In the genomic region with DNA sequence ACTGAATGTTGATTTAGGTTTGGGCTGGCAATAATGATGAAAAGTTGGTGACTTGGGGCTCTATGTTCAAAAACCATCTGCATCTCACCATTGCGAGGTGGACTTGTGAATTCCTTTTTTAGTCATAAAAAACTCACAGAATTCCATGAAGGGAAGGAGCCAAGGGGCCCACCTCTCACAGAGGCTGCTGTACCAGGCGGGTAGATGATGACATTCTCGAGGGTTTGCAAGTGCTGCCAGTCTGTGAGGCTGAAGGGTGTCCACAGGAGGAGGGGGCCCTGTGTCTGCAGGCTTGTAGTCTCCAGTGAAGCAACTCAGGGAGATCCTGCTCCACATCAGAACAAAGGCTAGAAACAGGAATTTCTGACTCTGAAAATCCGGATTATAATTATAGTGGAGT, we compare ENCODE assay signal across 20 cellular contexts.
A peak's percentile ranks its signal among the peaks of the same experiment; 100 is the strongest.
DNase-seq lines count a peak whose midpoint lies in the region; ATAC-seq and TF ChIP-seq lines count a peak whose summit lies in the region.
"Had no signal": no experiment of that assay in that cellular context is flagged by ENCODE, and none has a peak within 500 bp of the region (broad histone marks: within the 10 kb centered on the region; RNA-seq: fewer than 3 reads in every experiment).

No MANE protein-coding gene starts in this region.

- peak; percentile 46 for DNase-seq in AG10803 (ENCODE audit: low read depth)
- DNase-seq in CD8-positive, alpha-beta memory T cell = no peak
- DNase-seq in ascending aorta (ENCODE audit: low spot score in 2 of 2) = no peak
- no peak for DNase-seq in osteoblast (ENCODE audit: insufficient read length, low spot score, missing footprints)
- no peak for DNase-seq in NCI-H82 treated with DMSO at 0.1 percent for 48 hours (lab: John Stamatoyannopoulos, UW; ENCODE audit: unreplicated experiment)
- DNase-seq in activated T-helper 1 cell treated with anti-CD3 and anti-CD28 coated beads, Interleukin-12 subunit alpha, Interleukin-12 subunit beta, Interleukin-2, Interleukin-4 antibody, amounts not matched to agents 30 ng/mL and 10 ng/mL and 1 ng/mL, durations not matched to agents 14 hours and 24 hours and 36 hours (ENCODE audit: low spot score) = no peak
- no peak for DNase-seq in neuronal stem cell (ENCODE audit: low spot score)
- DNase-seq: activated B cell treated with CpG ODN at 0.5 μM for 24 hours; activated CD4-positive, alpha-beta T cell treated with anti-CD3 and anti-CD28 coated beads, Interleukin-2, amount 50 U/mL, for 48 hours; activated CD8-positive, alpha-beta memory T cell treated with anti-CD3 and anti-CD28 coated beads, Interleukin-2, amount 50 U/mL, for 48 hours; activated naive CD8-positive, alpha-beta T cell treated with anti-CD3 and anti-CD28 coated beads, Interleukin-2, amount 10 ng/mL, durations not matched to agents 7 days and 5 days; dorsolateral prefrontal cortex; NCI-H1105; NCI-H2029; NCI-H526; SIG-M5; spleen had no signal

- no peaks in the 10 kb centered on the region for H3K79me1 ChIP-seq in neuronal stem cell (ENCODE audit: low read depth, low read length)

- H3K18ac ChIP-seq in neuronal stem cell (ENCODE audit: low read length) = no peak overlapping the region

- no peak overlapping the region for H2AK5ac ChIP-seq in neuronal stem cell (ENCODE audit: low read depth, low read length)

- H2BK5ac ChIP-seq in neuronal stem cell (ENCODE audit: low read length) = no peak overlapping the region

- H3K4me1 ChIP-seq in CD8-positive, alpha-beta memory T cell (ENCODE audit: insufficient read depth, low read length) = peaks cover 4% of the 10 kb centered on the region
- H3K4me1 ChIP-seq in ascending aorta (peaks cover 3 to 38% of the 10 kb centered on the region in 2 donors), osteoblast (ENCODE audit: insufficient read depth, low read length) (peaks cover 43% of the 10 kb centered on the region), neuronal stem cell (ENCODE audit: control insufficient read depth in 2 of 2, insufficient read depth in 1 of 2, low read depth in 1 of 2, low read length in 2 of 2) (no peaks in the 10 kb centered on the region)

- H2BK12ac ChIP-seq in neuronal stem cell (ENCODE audit: low read length) = no peak overlapping the region

- no peak overlapping the region for H2BK120ac ChIP-seq in neuronal stem cell (ENCODE audit: low read depth, low read length)

- H3K4ac ChIP-seq in neuronal stem cell (ENCODE audit: low read length) = no peak overlapping the region

- no peak overlapping the region for H2BK15ac ChIP-seq in neuronal stem cell (ENCODE audit: low read length)

- intact Hi-C loops in ascending aorta (cut with DNase I) = no loop called here
- intact Hi-C loops in activated T-helper 1 cell treated with anti-CD3 and anti-CD28 coated beads, Interleukin-12 subunit alpha, Interleukin-12 subunit beta, Interleukin-2, Interleukin-4 antibody, amounts not matched to agents 30 ng/mL and 10 ng/mL and 1 ng/mL, durations not matched to agents 14 hours and 24 hours and 36 hours (cut with micrococcal nuclease) = no loop called here

- H3K4me1 Mint-ChIP-seq in CD8-positive, alpha-beta memory T cell = peaks cover 26 to 32% (median 30%) of the 10 kb centered on the region in 3 donors
- peaks cover 8% of the 10 kb centered on the region for H3K4me1 Mint-ChIP-seq in activated T-helper 1 cell treated with anti-CD3 and anti-CD28 coated beads, Interleukin-12 subunit alpha, Interleukin-12 subunit beta, Interleukin-2, Interleukin-4 antibody, amounts not matched to agents 30 ng/mL and 10 ng/mL and 1 ng/mL, durations not matched to agents 14 hours and 24 hours and 36 hours (ENCODE audit: low read depth)

- peaks cover 0 to 7% of the 10 kb centered on the region in 2 donors for H3K27me3 Mint-ChIP-seq in CD8-positive, alpha-beta memory T cell
- H3K27me3 Mint-ChIP-seq in activated T-helper 1 cell treated with anti-CD3 and anti-CD28 coated beads, Interleukin-12 subunit alpha, Interleukin-12 subunit beta, Interleukin-2, Interleukin-4 antibody, amounts not matched to agents 30 ng/mL and 10 ng/mL and 1 ng/mL, durations not matched to agents 14 hours and 24 hours and 36 hours (ENCODE audit: insufficient read depth) = peaks cover 19% of the 10 kb centered on the region

- H2AFZ ChIP-seq in osteoblast (ENCODE audit: low read length) (no peak overlapping the region), neuronal stem cell (ENCODE audit: low read length) (no peak overlapping the region)

- no peaks in the 10 kb centered on the region for H3K79me2 ChIP-seq in osteoblast (ENCODE audit: insufficient read depth, low read length)

- no peaks in the 10 kb centered on the region for H3K36me3 Mint-ChIP-seq in CD8-positive, alpha-beta memory T cell
- peaks cover 1% of the 10 kb centered on the region for H3K36me3 Mint-ChIP-seq in activated T-helper 1 cell treated with anti-CD3 and anti-CD28 coated beads, Interleukin-12 subunit alpha, Interleukin-12 subunit beta, Interleukin-2, Interleukin-4 antibody, amounts not matched to agents 30 ng/mL and 10 ng/mL and 1 ng/mL, durations not matched to agents 14 hours and 24 hours and 36 hours (ENCODE audit: low read depth)
- H3K36me3 Mint-ChIP-seq: activated naive CD8-positive, alpha-beta T cell treated with anti-CD3 and anti-CD28 coated beads, Interleukin-2, amount 10 ng/mL, durations not matched to agents 7 days and 5 days; natural killer cell treated with Interleukin-12 subunit alpha and Interleukin-12 subunit beta and Interleukin-15 and Interleukin-18, amount 100 ng/mL, for 72 hours had no signal

- no peaks in the 10 kb centered on the region for H3K9me3 Mint-ChIP-seq in CD8-positive, alpha-beta memory T cell
- no peaks in the 10 kb centered on the region for H3K9me3 Mint-ChIP-seq in activated T-helper 1 cell treated with anti-CD3 and anti-CD28 coated beads, Interleukin-12 subunit alpha, Interleukin-12 subunit beta, Interleukin-2, Interleukin-4 antibody, amounts not matched to agents 30 ng/mL and 10 ng/mL and 1 ng/mL, durations not matched to agents 14 hours and 24 hours and 36 hours
- H3K9me3 Mint-ChIP-seq: activated B cell treated with CpG ODN at 0.5 μM for 24 hours; activated naive CD8-positive, alpha-beta T cell treated with anti-CD3 and anti-CD28 coated beads, Interleukin-2, amount 10 ng/mL, durations not matched to agents 7 days and 5 days; natural killer cell treated with Interleukin-12 subunit alpha and Interleukin-12 subunit beta and Interleukin-15 and Interleukin-18, amount 100 ng/mL, for 72 hours had no signal

- H3K4me2 ChIP-seq in osteoblast (ENCODE audit: insufficient read depth, low read length) = peak overlapping the region; percentile 46
- no peak overlapping the region for H3K4me2 ChIP-seq in neuronal stem cell (ENCODE audit: insufficient read depth, low read length, poor library complexity, severe bottlenecking)

- TF ChIP-seq CTCF in AG10803 (conservative IDR thresholded peaks at IDR 0.05; ENCODE audit: low read length) (no peak), ascending aorta (IDR thresholded peaks at IDR 0.05) (no peak), osteoblast (IDR thresholded peaks at IDR 0.05; ENCODE audit: extremely low read depth, low read depth, low read length) (no peak)

- no peak overlapping the region for H4K91ac ChIP-seq in neuronal stem cell (ENCODE audit: low read depth, low read length, poor library complexity)

- CTCF ChIA-PET in CD8-positive, alpha-beta memory T cell (lab: Charles Lee) = no interaction called here

- ATAC-seq in GM19035 (IDR thresholded peaks at IDR 0.05; ENCODE audit: unreplicated experiment) = no peak
- ATAC-seq: K562; natural killer cell treated with Interleukin-12 subunit alpha and Interleukin-12 subunit beta and Interleukin-15 and Interleukin-18, amount 100 ng/mL, for 72 hours had no signal

- H3K23ac ChIP-seq in neuronal stem cell (ENCODE audit: low read depth, low read length, poor library complexity) = no peak overlapping the region

- H3K4me3 ChIP-seq in AG10803 (ENCODE audit: low read length) = no peak overlapping the region
- H3K4me3 ChIP-seq in CD8-positive, alpha-beta memory T cell (ENCODE audit: low read length) = no peak overlapping the region
- H3K4me3 ChIP-seq in ascending aorta = no peak overlapping the region
- H3K4me3 ChIP-seq in osteoblast (ENCODE audit: insufficient read depth, low read length) = no peak overlapping the region
- no peak overlapping the region for H3K4me3 ChIP-seq in neuronal stem cell (ENCODE audit: low read length in 2 of 2)
- H3K4me3 ChIP-seq: dorsolateral prefrontal cortex, K562, spleen had no signal

- H3K27ac ChIP-seq in CD8-positive, alpha-beta memory T cell (ENCODE audit: low read depth, low read length) = no peak overlapping the region
- H3K27ac ChIP-seq in ascending aorta (peak overlapping the region; percentile 50 to 56), osteoblast (ENCODE audit: low read depth, low read length) (peak overlapping the region; percentile 81), neuronal stem cell (replicated peaks; ENCODE audit: low read length) (no peak overlapping the region)
- H3K27ac ChIP-seq: dorsolateral prefrontal cortex had no signal

- no peak overlapping the region for H3K9ac ChIP-seq in neuronal stem cell (ENCODE audit: low read depth, low read length, poor library complexity)

- no CpG with 5 or more reads among the region's 4 CpGs for WGBS in neuronal stem cell (ENCODE audit: extremely low coverage in 2 of 2, insufficient read length in 2 of 2, insufficient replicate concordance in 1 of 2), 2 donors

- no peak overlapping the region for H4K8ac ChIP-seq in neuronal stem cell (ENCODE audit: low read depth, low read length)

- H3K4me3 Mint-ChIP-seq in CD8-positive, alpha-beta memory T cell = no peak overlapping the region
- no peak overlapping the region for H3K4me3 Mint-ChIP-seq in activated T-helper 1 cell treated with anti-CD3 and anti-CD28 coated beads, Interleukin-12 subunit alpha, Interleukin-12 subunit beta, Interleukin-2, Interleukin-4 antibody, amounts not matched to agents 30 ng/mL and 10 ng/mL and 1 ng/mL, durations not matched to agents 14 hours and 24 hours and 36 hours
- H3K4me3 Mint-ChIP-seq: activated B cell treated with CpG ODN at 0.5 μM for 24 hours; activated naive CD8-positive, alpha-beta T cell treated with anti-CD3 and anti-CD28 coated beads, Interleukin-2, amount 10 ng/mL, durations not matched to agents 7 days and 5 days; natural killer cell treated with Interleukin-12 subunit alpha and Interleukin-12 subunit beta and Interleukin-15 and Interleukin-18, amount 100 ng/mL, for 72 hours had no signal

- H3K27ac Mint-ChIP-seq in CD8-positive, alpha-beta memory T cell = peak overlapping the region in 5 of 8 donors; percentile 37 to 78 (median 73)
- no peak overlapping the region for H3K27ac Mint-ChIP-seq in activated T-helper 1 cell treated with anti-CD3 and anti-CD28 coated beads, Interleukin-12 subunit alpha, Interleukin-12 subunit beta, Interleukin-2, Interleukin-4 antibody, amounts not matched to agents 30 ng/mL and 10 ng/mL and 1 ng/mL, durations not matched to agents 14 hours and 24 hours and 36 hours
- H3K27ac Mint-ChIP-seq: activated B cell treated with CpG ODN at 0.5 μM for 24 hours; natural killer cell treated with Interleukin-12 subunit alpha and Interleukin-12 subunit beta and Interleukin-15 and Interleukin-18, amount 100 ng/mL, for 72 hours had no signal

- H3K27me3 ChIP-seq in CD8-positive, alpha-beta memory T cell (ENCODE audit: insufficient read depth, low read length, poor library complexity, severe bottlenecking) = no peaks in the 10 kb centered on the region
- H3K27me3 ChIP-seq in ascending aorta (no peaks in the 10 kb centered on the region), osteoblast (ENCODE audit: insufficient read depth, low read length) (no peaks in the 10 kb centered on the region), neuronal stem cell (ENCODE audit: control insufficient read depth in 3 of 3, insufficient read depth in 3 of 3, low read depth in 1 of 3, low read length in 3 of 3) (no peaks in the 10 kb centered on the region)

- no peak overlapping the region for H3K14ac ChIP-seq in neuronal stem cell (ENCODE audit: low read length)

- no peaks in the 10 kb centered on the region for H3K9me3 ChIP-seq in CD8-positive, alpha-beta memory T cell (ENCODE audit: low read length)
- H3K9me3 ChIP-seq in ascending aorta (no peaks in the 10 kb centered on the region), osteoblast (ENCODE audit: low read depth, low read length) (no peaks in the 10 kb centered on the region), neuronal stem cell (replicated peaks in 1 of 2; ENCODE audit: control insufficient read depth in 2 of 2, insufficient read depth in 1 of 2, low read depth in 1 of 2, low read length in 2 of 2) (no peaks in the 10 kb centered on the region)
- H3K9me3 ChIP-seq: spleen had no signal

- POLR2A ChIA-PET in CD8-positive, alpha-beta memory T cell (lab: Charles Lee) = no interaction called here

- H4K20me1 ChIP-seq in osteoblast (ENCODE audit: insufficient read depth, low read length) = no peaks in the 10 kb centered on the region

- H3K36me3 ChIP-seq in CD8-positive, alpha-beta memory T cell (ENCODE audit: insufficient read depth, low read length) = no peaks in the 10 kb centered on the region
- H3K36me3 ChIP-seq in ascending aorta (no peaks in the 10 kb centered on the region), osteoblast (ENCODE audit: insufficient read depth, low read length) (no peaks in the 10 kb centered on the region), neuronal stem cell (replicated peaks in 1 of 2; ENCODE audit: control insufficient read depth in 2 of 2, insufficient read depth in 2 of 2, low read length in 2 of 2) (no peaks in the 10 kb centered on the region)
- H3K36me3 ChIP-seq: spleen had no signal

Comparison
In these comparisons a context has a peak if more than half of its experiments do, and no peak if none do; other contexts are left out.
1. H3K27ac ChIP-seq: peak in ascending aorta (2 of 2) and osteoblast (single experiment); none in CD8-positive, alpha-beta memory T cell (single experiment) and neuronal stem cell (single experiment).